Comparison of ENCODE assay signal across 14 cellular contexts in genomic region chr17:80843741-80844156, GRCh38.
DNase-seq lines count a peak whose midpoint lies in the region; ATAC-seq and TF ChIP-seq lines count a peak whose summit lies in the region.
"Had no signal": no experiment of that assay in that cellular context is flagged by ENCODE, and none has a peak within 500 bp of the region (broad histone marks: within the 10 kb centered on the region; RNA-seq: fewer than 3 reads in every experiment).

No MANE protein-coding gene starts in this region.

- H3K9me3 ChIP-seq in OCI-LY1 (ENCODE audit: low read length) (no peaks in the 10 kb centered on the region), tibial artery (no peaks in the 10 kb centered on the region)

- H3F3A ChIP-seq in OCI-LY1 (ENCODE audit: insufficient read depth, low read length), result peaks cover 4% of the 10 kb centered on the region; the same call in 1 of the 2 replicates

- no peak overlapping the region for H3K9ac ChIP-seq in OCI-LY1 (ENCODE audit: low read length)
- H3K9ac ChIP-seq: KMS-11 had no signal

- H3K27me3 ChIP-seq in OCI-LY1 (ENCODE audit: insufficient read depth, low read length), result no peaks in the 10 kb centered on the region
- no peaks in the 10 kb centered on the region for H3K27me3 ChIP-seq in tibial artery

- TF ChIP-seq CTCF in OCI-LY1 (IDR thresholded peaks at IDR 0.05; ENCODE audit: low read length), result no peak
- TF ChIP-seq CTCF in tibial artery (IDR thresholded peaks at IDR 0.05), result no peak

- no peak overlapping the region for H3K4me3 ChIP-seq in OCI-LY1 (ENCODE audit: low read depth, low read length, poor library complexity, severe bottlenecking)
- H3K4me3 ChIP-seq in tibial artery, result no peak overlapping the region

- H3K36me3 ChIP-seq in OCI-LY1 (ENCODE audit: insufficient read depth, low read length) (peaks cover 79% of the 10 kb centered on the region), tibial artery (peaks cover 12 to 38% (median 30%) of the 10 kb centered on the region in 3 donors)

- no peaks in the 10 kb centered on the region for H3K9me2 ChIP-seq in OCI-LY1 (ENCODE audit: low read depth, low read length)

- H3K27ac ChIP-seq in OCI-LY1 (ENCODE audit: low read depth, low read length, poor library complexity, severe bottlenecking) (peak overlapping the region; percentile 82), tibial artery (no peak overlapping the region)
- H3K27ac ChIP-seq: KMS-11 had no signal

- ATAC-seq in left ventricle myocardium superior (no peak), GM21576 (IDR thresholded peaks at IDR 0.05; ENCODE audit: unreplicated experiment) (no peak)
- ATAC-seq: CD8-positive, alpha-beta T cell; Panc1 had no signal

- intact Hi-C loops in cardiac septum (cut with DNase I), result no loop called here
- intact Hi-C loops in left ventricle myocardium superior (cut with micrococcal nuclease), result no loop called here
- intact Hi-C loops in tibial artery (cut with DNase I; ENCODE audit: low total_unique reads), result no loop called here

- peak; percentile 63 for DNase-seq in cardiac septum (ENCODE audit: low spot score)
- DNase-seq in left ventricle myocardium superior, result no peak
- DNase-seq in iPS-NIHi11 (ENCODE audit: low spot score), result peak; percentile 8
- peak; percentile 2 to 46 for DNase-seq in tibial artery
- no peak for DNase-seq in cerebellum (ENCODE audit: low spot score)
- DNase-seq: ACHN; CD8-positive, alpha-beta T cell; NCI-H1092 treated with DMSO at 0.1 percent for 48 hours; NCI-H1694 treated with DMSO at 0.1 percent for 48 hours; SIG-M5 had no signal

- no peaks in the 10 kb centered on the region for H4K20me1 ChIP-seq in OCI-LY1 (ENCODE audit: insufficient read depth, low read length)

- H3K4me1 ChIP-seq in OCI-LY1 (ENCODE audit: insufficient read depth, low read length, severe bottlenecking), result peaks cover 45% of the 10 kb centered on the region
- no peaks in the 10 kb centered on the region for H3K4me1 ChIP-seq in tibial artery

- H3K4me2 ChIP-seq in OCI-LY1 (ENCODE audit: low read length), result no peak overlapping the region
- H3K4me2 ChIP-seq: KMS-11 had no signal

- no peak overlapping the region for H2AFZ ChIP-seq in OCI-LY1 (ENCODE audit: low read length)

- no peaks in the 10 kb centered on the region for H3K79me2 ChIP-seq in OCI-LY1 (ENCODE audit: insufficient read depth, low read length)

Comparison
In these comparisons a context has a peak if more than half of its experiments do, and no peak if none do; other contexts are left out.
1. DNase-seq: peak in cardiac septum (single experiment), iPS-NIHi11 (single experiment) and tibial artery (2 of 2); none in left ventricle myocardium superior (single experiment) and cerebellum (single experiment).